In the genomic region with DNA sequence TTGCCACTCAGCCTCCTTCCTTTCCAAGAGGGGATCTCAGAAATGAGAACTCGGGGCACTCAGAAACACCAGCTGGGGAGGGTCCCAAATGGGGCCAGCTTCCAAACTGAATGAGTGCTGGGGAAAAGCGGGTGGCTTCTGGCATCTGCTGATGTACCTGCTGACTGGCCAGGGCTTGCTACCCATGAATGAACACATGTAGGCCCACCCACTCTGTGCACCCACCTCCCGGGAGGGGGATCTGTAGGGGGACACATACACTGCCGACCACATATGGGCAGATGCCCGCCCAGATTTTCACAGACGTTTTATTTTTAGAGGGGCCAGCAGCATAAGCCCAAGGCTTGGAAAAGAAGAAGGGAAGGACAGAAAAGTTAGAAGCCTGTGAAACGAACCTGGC, we compare ENCODE assay signal across 34 cellular contexts. TPM values are rescaled to one million over a fixed set of nuclear protein-coding genes. Genes with fewer than 3 reads are reported as not detected.
DNase-seq lines count a peak whose midpoint lies in the region; ATAC-seq and TF ChIP-seq lines count a peak whose summit lies in the region.
"Had no signal": no experiment of that assay in that cellular context is flagged by ENCODE, and none has a peak within 500 bp of the region (broad histone marks: within the 10 kb centered on the region; RNA-seq: fewer than 3 reads in every experiment).

No MANE protein-coding gene starts in this region.

- no peak for DNase-seq in AG09309 (ENCODE audit: low read depth)
- no peak for DNase-seq in PC-3
- no peak for DNase-seq in fibroblast of villous mesenchyme (ENCODE audit: low read depth)
- DNase-seq in stimulated activated naive B cell treated with anti-CD40 and anti-IgM and Interleukin-4, amounts not matched to agents 10 μg/mL and 1 μg/mL and 100 μg/mL, for 72 hours, result no peak
- DNase-seq in RWPE1 (ENCODE audit: low spot score), result no peak
- DNase-seq in occipital lobe (lab: John Stamatoyannopoulos, UW), result no peak
- DNase-seq: activated CD8-positive, alpha-beta T cell treated with anti-CD3 and anti-CD28 coated beads, Interleukin-2, amount 10 ng/mL, durations not matched to agents 7 days and 5 days; activated gamma-delta T cell; activated naive CD8-positive, alpha-beta T cell treated with anti-CD3 and anti-CD28 coated beads for 36 hours; activated T-cell treated with anti-CD3 and anti-CD28 coated beads for 4 hours; anterior cingulate cortex; DND-41; effector memory CD4-positive, alpha-beta T cell; erythroblast; foreskin keratinocyte; GF-D8; head of caudate nucleus; islet precursor cell; Kasumi-1; left ventricle myocardium superior; NCI-H1417; NCI-H2081; NCI-H226; NCI-H526 treated with DMSO at 0.1 percent for 48 hours; ovary; retina; SHP77 had no signal

- H3K4me2 ChIP-seq in PC-3 (ENCODE audit: low read length), result 0 out of 2 replicates have a peak overlapping the region, but pooled peaks have one; percentile 15

- H3K4me3 ChIP-seq in AG09309 (ENCODE audit: control insufficient read depth, low read depth, low read length) (peak overlapping the region; percentile 17), PC-3 (ENCODE audit: low read length) (0 out of 2 replicates have a peak overlapping the region, but pooled peaks have one; percentile 2), fibroblast of villous mesenchyme (ENCODE audit: low read depth, low read length) (peak overlapping the region; percentile 23)
- H3K4me3 ChIP-seq: BLaER1 treated with 17β-estradiol and CSF1 and Interleukin-3, amounts not matched to agents 10 nM and 100 nM; cardiac muscle cell; coronary artery; ovary; suprapubic skin had no signal

- peak overlapping the region; percentile 80 for H3K27ac Mint-ChIP-seq in stimulated activated naive B cell treated with anti-CD40 and anti-IgM and Interleukin-4, amounts not matched to agents 10 μg/mL and 1 μg/mL and 100 μg/mL, for 72 hours
- H3K27ac Mint-ChIP-seq: activated CD8-positive, alpha-beta T cell treated with anti-CD3 and anti-CD28 coated beads, Interleukin-2, amount 10 ng/mL, durations not matched to agents 7 days and 5 days; activated naive CD8-positive, alpha-beta T cell treated with anti-CD3 and anti-CD28 coated beads for 36 hours; stimulated activated memory B cell treated with anti-CD40 and anti-IgM and Interleukin-4, amounts not matched to agents 10 μg/mL and 1 μg/mL and 100 μg/mL, for 72 hours had no signal

- no peaks in the 10 kb centered on the region for H3K27me3 ChIP-seq in PC-3 (ENCODE audit: low read length)
- H3K27me3 ChIP-seq: ovary had no signal

- no peak overlapping the region for H3K4me3 Mint-ChIP-seq in stimulated activated naive B cell treated with anti-CD40 and anti-IgM and Interleukin-4, amounts not matched to agents 10 μg/mL and 1 μg/mL and 100 μg/mL, for 72 hours
- H3K4me3 Mint-ChIP-seq: activated CD8-positive, alpha-beta T cell treated with anti-CD3 and anti-CD28 coated beads, Interleukin-2, amount 10 ng/mL, durations not matched to agents 7 days and 5 days; activated naive CD8-positive, alpha-beta T cell treated with anti-CD3 and anti-CD28 coated beads for 36 hours; stimulated activated memory B cell treated with anti-CD40 and anti-IgM and Interleukin-4, amounts not matched to agents 10 μg/mL and 1 μg/mL and 100 μg/mL, for 72 hours had no signal

- ATAC-seq in PC-3 (no peak), GM18858 (IDR thresholded peaks at IDR 0.05; ENCODE audit: unreplicated experiment) (no peak)
- ATAC-seq in stimulated activated naive B cell treated with anti-CD40 and anti-IgM and Interleukin-4, amounts not matched to agents 10 μg/mL and 1 μg/mL and 100 μg/mL, for 72 hours (replicated peaks), result no peak
- ATAC-seq: activated CD8-positive, alpha-beta T cell treated with anti-CD3 and anti-CD28 coated beads, Interleukin-2, amount 10 ng/mL, durations not matched to agents 7 days and 5 days; foreskin keratinocyte; HepG2; left ventricle myocardium superior; stimulated activated memory B cell treated with anti-CD40 and anti-IgM and Interleukin-4, amounts not matched to agents 10 μg/mL and 1 μg/mL and 100 μg/mL, for 72 hours had no signal

- BruUV-seq in PC-3 (replicated peaks; lab: Mats Ljungman, UMichigan), result no TSS peak

- no peaks in the 10 kb centered on the region for H3F3A ChIP-seq in PC-3 (ENCODE audit: low read length, unreplicated experiment)

- H4K20me1 ChIP-seq in PC-3 (ENCODE audit: low read length), result no peaks in the 10 kb centered on the region
- H4K20me1 ChIP-seq: BLaER1 treated with 17β-estradiol and CSF1 and Interleukin-3, amounts not matched to agents 10 nM and 100 nM had no signal

- H3K36me3 Mint-ChIP-seq in stimulated activated naive B cell treated with anti-CD40 and anti-IgM and Interleukin-4, amounts not matched to agents 10 μg/mL and 1 μg/mL and 100 μg/mL, for 72 hours, result peaks cover 3 to 5% of the 10 kb centered on the region in 2 donors
- H3K36me3 Mint-ChIP-seq: activated naive CD8-positive, alpha-beta T cell treated with anti-CD3 and anti-CD28 coated beads for 36 hours; stimulated activated memory B cell treated with anti-CD40 and anti-IgM and Interleukin-4, amounts not matched to agents 10 μg/mL and 1 μg/mL and 100 μg/mL, for 72 hours had no signal

- no peaks in the 10 kb centered on the region for H3K9me3 ChIP-seq in PC-3 (ENCODE audit: low read length)
- H3K9me3 ChIP-seq: ovary, suprapubic skin had no signal

- H2AFZ ChIP-seq in PC-3 (ENCODE audit: low read length), result no peak overlapping the region

- peaks cover 66 to 78% of the 10 kb centered on the region in 2 donors for H3K27me3 Mint-ChIP-seq in stimulated activated naive B cell treated with anti-CD40 and anti-IgM and Interleukin-4, amounts not matched to agents 10 μg/mL and 1 μg/mL and 100 μg/mL, for 72 hours

- H3K9me2 ChIP-seq in PC-3 (replicated peaks; ENCODE audit: low read length), result no peaks in the 10 kb centered on the region

- peaks cover 0 to 2% of the 10 kb centered on the region in 2 donors for H3K4me1 Mint-ChIP-seq in stimulated activated naive B cell treated with anti-CD40 and anti-IgM and Interleukin-4, amounts not matched to agents 10 μg/mL and 1 μg/mL and 100 μg/mL, for 72 hours
- H3K4me1 Mint-ChIP-seq: activated naive CD8-positive, alpha-beta T cell treated with anti-CD3 and anti-CD28 coated beads for 36 hours; stimulated activated memory B cell treated with anti-CD40 and anti-IgM and Interleukin-4, amounts not matched to agents 10 μg/mL and 1 μg/mL and 100 μg/mL, for 72 hours had no signal

- peak overlapping the region; percentile 32; the same call in 1 of the 2 replicates for H3K9ac ChIP-seq in PC-3 (ENCODE audit: low read length)
- H3K9ac ChIP-seq: BLaER1 treated with 17β-estradiol and CSF1 and Interleukin-3, amounts not matched to agents 10 nM and 100 nM had no signal

- H3K27ac ChIP-seq in PC-3 (ENCODE audit: low read length) (peak overlapping the region; percentile 21), RWPE1 (no peak overlapping the region)
- H3K27ac ChIP-seq: BLaER1 treated with 17β-estradiol and CSF1 and Interleukin-3, amounts not matched to agents 10 nM and 100 nM; cardiac muscle cell; coronary artery; foreskin keratinocyte; ovary; suprapubic skin had no signal

- peaks cover 7% of the 10 kb centered on the region; the same call in 1 of the 2 replicates for H3K4me1 ChIP-seq in PC-3 (ENCODE audit: insufficient read depth, low read length)
- H3K4me1 ChIP-seq: foreskin keratinocyte had no signal

- CTCF ChIA-PET in PC-3 (lab: Charles Lee) (interaction anchor here (0.6 kb wide), 1 partner anchor 392 kb away, joined by 4 read pairs; no protein-coding TSS in a partner anchor), RWPE1 (lab: Yijun Ruan, JAX) (interaction anchor here (0.6 kb wide), 1 partner anchor 347 kb away, joined by 3 read pairs; no protein-coding TSS in a partner anchor)

- H3K9me3 Mint-ChIP-seq in stimulated activated naive B cell treated with anti-CD40 and anti-IgM and Interleukin-4, amounts not matched to agents 10 μg/mL and 1 μg/mL and 100 μg/mL, for 72 hours, result peaks cover 0 to 1% of the 10 kb centered on the region in 2 donors
- H3K9me3 Mint-ChIP-seq: activated naive CD8-positive, alpha-beta T cell treated with anti-CD3 and anti-CD28 coated beads for 36 hours; stimulated activated memory B cell treated with anti-CD40 and anti-IgM and Interleukin-4, amounts not matched to agents 10 μg/mL and 1 μg/mL and 100 μg/mL, for 72 hours had no signal

- intact Hi-C loops in PC-3 (cut with micrococcal nuclease), result no loop called here

- TF ChIP-seq CTCF in AG09309 (IDR thresholded peaks at IDR 0.05; ENCODE audit: control insufficient read depth, insufficient read depth, low read depth, low read length, missing control alignments) (no peak), PC-3 (conservative IDR thresholded peaks at IDR 0.05; ENCODE audit: low read depth, low read length) (no peak), fibroblast of villous mesenchyme (IDR thresholded peaks at IDR 0.05; ENCODE audit: insufficient read depth, low read depth, low read length) (no peak), RWPE1 (conservative IDR thresholded peaks at IDR 0.05; ENCODE audit: low read depth) (no peak)

- POLR2A ChIA-PET in PC-3 (lab: Charles Lee; ENCODE audit: unreplicated experiment), result no interaction called here
- POLR2A ChIA-PET in RWPE1 (lab: Yijun Ruan, JAX; ENCODE audit: low non-redundant PET), result no interaction called here

- no peaks in the 10 kb centered on the region for H3K36me3 ChIP-seq in PC-3 (ENCODE audit: low read depth, low read length)
- H3K36me3 ChIP-seq: BLaER1 treated with 17β-estradiol and CSF1 and Interleukin-3, amounts not matched to agents 10 nM and 100 nM; cardiac muscle cell; ovary; suprapubic skin had no signal

- peaks cover 12% of the 10 kb centered on the region; the same call in 1 of the 2 replicates for H3K79me2 ChIP-seq in PC-3 (ENCODE audit: low read length)

RNA-seq across cellular contexts. Expression of a gene that starts 1.8 kb away (rescaled TPM):
- total RNA-seq in PC-3 (2014; rRNA removed) (4.2 and 4.8 TPM in 2 replicates), fibroblast of villous mesenchyme (1.3 and 2.3 TPM in 2 replicates), occipital lobe (0.16 TPM)
- total RNA-seq: activated CD8-positive, alpha-beta T cell treated with anti-CD3 and anti-CD28 coated beads, Interleukin-2, amount 10 ng/mL, durations not matched to agents 7 days and 5 days; activated naive CD8-positive, alpha-beta T cell treated with anti-CD3 and anti-CD28 coated beads for 36 hours; foreskin keratinocyte had no signal
